In genomic region chr3:46914849-46915248, GRCh38 we compare ENCODE assay signal across 26 cellular contexts. TPM values are rescaled to one million over a fixed set of nuclear protein-coding genes. Genes with fewer than 3 reads are reported as not detected.
DNase-seq lines count a peak whose midpoint lies in the region; ATAC-seq, FAIRE-seq and TF ChIP-seq lines count a peak whose summit lies in the region.
"Had no signal": no experiment of that assay in that cellular context is flagged by ENCODE, and none has a peak within 500 bp of the region (broad histone marks: within the 10 kb centered on the region; RNA-seq: fewer than 3 reads in every experiment).

No MANE protein-coding gene starts in this region.

- H3K27ac Mint-ChIP-seq in activated naive CD4-positive, alpha-beta T cell treated with anti-CD3 and anti-CD28 coated beads, Interleukin-2, amount 50 U/mL, for 24 hours: peak overlapping the region; percentile 68
- H3K27ac Mint-ChIP-seq in activated naive CD4-positive, alpha-beta T cell treated with anti-CD3 and anti-CD28 coated beads, Interleukin-2, amount 10 ng/mL, durations not matched to agents 7 days and 5 days: no peak overlapping the region
- peak overlapping the region; percentile 56 for H3K27ac Mint-ChIP-seq in stimulated activated naive B cell treated with anti-CD40 and anti-IgM and Interleukin-4, amounts not matched to agents 10 μg/mL and 1 μg/mL and 100 μg/mL, for 72 hours

- H3K79me2 ChIP-seq in K562 (ENCODE audit: control insufficient read depth, insufficient read depth, low read length): no peaks in the 10 kb centered on the region

- CTCF ChIA-PET in activated naive CD4-positive, alpha-beta T cell treated with anti-CD3 and anti-CD28 coated beads, Interleukin-2, amount 10 ng/mL, durations not matched to agents 7 days and 5 days (lab: Charles Lee): interaction anchor here (2.5 kb wide), 1 partner anchor 8 kb away, joined by 7 read pairs; no protein-coding TSS in a partner anchor
- CTCF ChIA-PET in K562 (lab: Yijun Ruan, JAX; ENCODE audit: low intra/inter-chr PET ratio): no interaction called here

- WGBS in K562 (ENCODE audit: insufficient coverage, low coverage, missing lambda C conversion rate): 91% methylated on average over 6 of the region's 7 CpGs

- no peaks in the 10 kb centered on the region for H3K9me3 Mint-ChIP-seq in activated naive CD4-positive, alpha-beta T cell treated with anti-CD3 and anti-CD28 coated beads, Interleukin-2, amount 50 U/mL, for 24 hours
- H3K9me3 Mint-ChIP-seq in activated naive CD4-positive, alpha-beta T cell treated with anti-CD3 and anti-CD28 coated beads, Interleukin-2, amount 10 ng/mL, durations not matched to agents 7 days and 5 days: no peaks in the 10 kb centered on the region
- H3K9me3 Mint-ChIP-seq in stimulated activated naive B cell treated with anti-CD40 and anti-IgM and Interleukin-4, amounts not matched to agents 10 μg/mL and 1 μg/mL and 100 μg/mL, for 72 hours: peaks cover 5% of the 10 kb centered on the region in 2 donors

- no peaks in the 10 kb centered on the region for H4K20me1 ChIP-seq in K562 (replicated peaks; ENCODE audit: control insufficient read depth, insufficient read depth, low read length)

- DNase-seq in activated naive CD4-positive, alpha-beta T cell treated with anti-CD3 and anti-CD28 coated beads, Interleukin-2, amount 10 ng/mL, durations not matched to agents 7 days and 5 days: no peak
- DNase-seq in DMS79 treated with DMSO at 0.1 percent for 48 hours (lab: John Stamatoyannopoulos, UW): peak; percentile 14
- no peak for DNase-seq in K562 (ENCODE audit: extremely low read depth in 1 of 4, low spot score in 3 of 4)
- DNase-seq in stimulated activated naive B cell treated with anti-CD40 and anti-IgM and Interleukin-4, amounts not matched to agents 10 μg/mL and 1 μg/mL and 100 μg/mL, for 72 hours: no peak
- no peak for DNase-seq in NAMALWA (ENCODE audit: low spot score)
- DNase-seq: AML-193, C1 segment of cervical spinal cord, Calu3, DMS153, GDM1, NCI-H1105 treated with DMSO at 0.1 percent for 48 hours, NCI-H2171 treated with DMSO at 0.1 percent for 48 hours, NCI-H524 treated with DMSO at 0.1 percent for 48 hours, NCI-H82, OCI-M1 had no signal

- no peak overlapping the region for H3K27ac ChIP-seq in K562 (ENCODE audit: extremely low read depth, low read depth, low read length)
- H3K27ac ChIP-seq: KMS-11 had no signal

- no peaks in the 10 kb centered on the region for H3K27me3 ChIP-seq in K562 (ENCODE audit: control insufficient read depth in 2 of 2, insufficient read depth in 2 of 2, low read length in 2 of 2)

- no peak for FAIRE-seq in K562 (lab: Jason Lieb, UNC)
- FAIRE-seq: GM18507, H1, HTR-8/SVneo, RCC 7860 had no signal

- H3K9ac ChIP-seq in K562 (ENCODE audit: insufficient read depth in 1 of 2, low read depth in 2 of 2, low read length in 2 of 2): no peak overlapping the region
- H3K9ac ChIP-seq: KMS-11 had no signal

- no TSS peak for BruUV-seq in K562 (replicated peaks; lab: Mats Ljungman, UMichigan)

- H3K4me2 ChIP-seq in K562 (ENCODE audit: insufficient read depth, low read length): no peak overlapping the region
- H3K4me2 ChIP-seq: KMS-11 had no signal

- no peak overlapping the region for H2AFZ ChIP-seq in K562 (ENCODE audit: low read depth, low read length)

- no peak for ATAC-seq in K562
- ATAC-seq in stimulated activated naive B cell treated with anti-CD40 and anti-IgM and Interleukin-4, amounts not matched to agents 10 μg/mL and 1 μg/mL and 100 μg/mL, for 72 hours (replicated peaks): no peak
- ATAC-seq in GM21825 (IDR thresholded peaks at IDR 0.05; ENCODE audit: unreplicated experiment): no peak
- ATAC-seq: HCT116, Right ventricle myocardium inferior had no signal

- H3K9me1 ChIP-seq in K562 (ENCODE audit: control insufficient read depth, insufficient read depth, low read length): peaks cover 2% of the 10 kb centered on the region

- no peak overlapping the region for H3K4me3 ChIP-seq in K562

- H3K4me1 ChIP-seq in K562 (replicated peaks in 1 of 2; ENCODE audit: control insufficient read depth in 2 of 2, insufficient read depth in 2 of 2, low read length in 2 of 2): peaks cover 0 to 3% of the 10 kb centered on the region in 2 experiments; a peak in 3 of 5 replicates

- intact Hi-C loops in K562 (cut with micrococcal nuclease): no loop called here

- H3K4me1 Mint-ChIP-seq in activated naive CD4-positive, alpha-beta T cell treated with anti-CD3 and anti-CD28 coated beads, Interleukin-2, amount 50 U/mL, for 24 hours: peaks cover 23% of the 10 kb centered on the region
- peaks cover 10% of the 10 kb centered on the region for H3K4me1 Mint-ChIP-seq in activated naive CD4-positive, alpha-beta T cell treated with anti-CD3 and anti-CD28 coated beads, Interleukin-2, amount 10 ng/mL, durations not matched to agents 7 days and 5 days
- H3K4me1 Mint-ChIP-seq in stimulated activated naive B cell treated with anti-CD40 and anti-IgM and Interleukin-4, amounts not matched to agents 10 μg/mL and 1 μg/mL and 100 μg/mL, for 72 hours: peaks cover 5 to 20% of the 10 kb centered on the region in 2 donors

- H3K4me3 Mint-ChIP-seq in activated naive CD4-positive, alpha-beta T cell treated with anti-CD3 and anti-CD28 coated beads, Interleukin-2, amount 50 U/mL, for 24 hours: no peak overlapping the region
- no peak overlapping the region for H3K4me3 Mint-ChIP-seq in activated naive CD4-positive, alpha-beta T cell treated with anti-CD3 and anti-CD28 coated beads, Interleukin-2, amount 10 ng/mL, durations not matched to agents 7 days and 5 days
- no peak overlapping the region for H3K4me3 Mint-ChIP-seq in stimulated activated naive B cell treated with anti-CD40 and anti-IgM and Interleukin-4, amounts not matched to agents 10 μg/mL and 1 μg/mL and 100 μg/mL, for 72 hours
- H3K4me3 Mint-ChIP-seq: CD8-positive, alpha-beta memory T cell had no signal

- TF ChIP-seq CTCF in K562 (IDR thresholded peaks at IDR 0.05 in 2 of 3, conservative IDR thresholded peaks at IDR 0.05 in 1 of 3; ENCODE audit: insufficient read depth in 2 of 3, low read depth in 1 of 3, low read length in 3 of 3): no peak

- in situ Hi-C loops in K562 (cut with MboI): no loop called here

- no peak for TF ChIP-seq RAD21 in K562 (CRISPR knock-in tag; conservative IDR thresholded peaks at IDR 0.05 in 1 of 2, IDR thresholded peaks at IDR 0.05 in 1 of 2)

- no peak for TF ChIP-seq POLR2A in K562 (conservative IDR thresholded peaks at IDR 0.05)

- peaks cover 36% of the 10 kb centered on the region for H3K36me3 ChIP-seq in K562 (ENCODE audit: control insufficient read depth, insufficient read depth, low read length)

- POLR2A ChIA-PET in K562 (lab: Yijun Ruan, JAX): interaction anchor here (0.6 to 1.1 kb wide), 2 partner anchors 10 to 21 kb away, joined by 3 read pairs; no protein-coding TSS in a partner anchor

- no peaks in the 10 kb centered on the region for H3K9me3 ChIP-seq in K562 (replicated peaks; ENCODE audit: control insufficient read depth, insufficient read depth, low read depth, low read length)

- peaks cover 26% of the 10 kb centered on the region for H3K36me3 Mint-ChIP-seq in activated naive CD4-positive, alpha-beta T cell treated with anti-CD3 and anti-CD28 coated beads, Interleukin-2, amount 50 U/mL, for 24 hours
- peaks cover 22% of the 10 kb centered on the region for H3K36me3 Mint-ChIP-seq in activated naive CD4-positive, alpha-beta T cell treated with anti-CD3 and anti-CD28 coated beads, Interleukin-2, amount 10 ng/mL, durations not matched to agents 7 days and 5 days
- H3K36me3 Mint-ChIP-seq in stimulated activated naive B cell treated with anti-CD40 and anti-IgM and Interleukin-4, amounts not matched to agents 10 μg/mL and 1 μg/mL and 100 μg/mL, for 72 hours: peaks cover 34 to 55% of the 10 kb centered on the region in 2 donors

- H3K27me3 Mint-ChIP-seq in activated naive CD4-positive, alpha-beta T cell treated with anti-CD3 and anti-CD28 coated beads, Interleukin-2, amount 50 U/mL, for 24 hours: no peaks in the 10 kb centered on the region
- no peaks in the 10 kb centered on the region for H3K27me3 Mint-ChIP-seq in activated naive CD4-positive, alpha-beta T cell treated with anti-CD3 and anti-CD28 coated beads, Interleukin-2, amount 10 ng/mL, durations not matched to agents 7 days and 5 days
- no peaks in the 10 kb centered on the region for H3K27me3 Mint-ChIP-seq in stimulated activated naive B cell treated with anti-CD40 and anti-IgM and Interleukin-4, amounts not matched to agents 10 μg/mL and 1 μg/mL and 100 μg/mL, for 72 hours
- H3K27me3 Mint-ChIP-seq: CD8-positive, alpha-beta memory T cell had no signal

- no peak for TF ChIP-seq EP300 in K562 (IDR thresholded peaks at IDR 0.05; ENCODE audit: low read length)

RNA-seq across cellular contexts. Expression of gene PTH1R, which starts 37.3 kb away (rescaled TPM):
- not detected in 2 replicates for total RNA-seq in K562 (2011; cell fraction: chromatin; rRNA removed; ENCODE audit: low replicate concordance)
- total RNA-seq in K562 (2011; cell fraction: nucleolus; rRNA removed): not detected in 2 replicates
- not detected in 2 replicates for total RNA-seq in K562 (2011; cell fraction: nucleoplasm; rRNA removed)
- not detected in 2 replicates for total RNA-seq in K562 (2014; rRNA removed)
- total RNA-seq in K562 (2014; rRNA removed; fragmentation: Illumina TruSeq; extraction: Trizol): not detected in 2 replicates
- total RNA-seq in K562 (2015; rRNA removed; fragmentation: Illumina TruSeq; extraction: Trizol): not detected in 2 replicates
- total RNA-seq in K562 (2021): not detected in 2 replicates
- not detected in 2 replicates for polyA plus RNA-seq in K562 (2011; rRNA removed)
- not detected in 2 replicates for polyA plus RNA-seq in K562 (2011; cell fraction: cytosol; rRNA removed)
- not detected in 2 replicates for polyA plus RNA-seq in K562 (2011; cell fraction: nucleus; rRNA removed)
- polyA plus RNA-seq in K562 (2012): not detected in 2 replicates
- not detected in 2 replicates for polyA plus RNA-seq in K562 (2014; fragmentation: Illumina TruSeq; extraction: Trizol)
- not detected for polyA plus RNA-seq in K562 (2014; fragmentation: Nextera tagmentation; extraction: Ambion mirVana)
- polyA plus RNA-seq in K562 (2014; rRNA removed): not detected in 2 replicates
- not detected in 2 replicates for polyA minus RNA-seq in K562 (2011; rRNA and poly(A)+ RNA removed)
- polyA minus RNA-seq in K562 (2011; cell fraction: cytosol; rRNA and poly(A)+ RNA removed): not detected in 2 replicates
- polyA minus RNA-seq in K562 (2011; cell fraction: nucleus; rRNA and poly(A)+ RNA removed): not detected in 2 replicates
- total RNA-seq: Calu3; CD8-positive, alpha-beta memory T cell had no signal
- polyA plus RNA-seq: CD8-positive, alpha-beta memory T cell had no signal

RNA-seq across cellular contexts. Expression of gene MYL3, which starts 51.6 kb away (rescaled TPM):
- total RNA-seq in K562 (2011; cell fraction: chromatin; rRNA removed; ENCODE audit: low replicate concordance): not detected in 2 replicates
- total RNA-seq in K562 (2011; cell fraction: nucleolus; rRNA removed): not detected in 2 replicates
- not detected in 2 replicates for total RNA-seq in K562 (2011; cell fraction: nucleoplasm; rRNA removed)
- total RNA-seq in K562 (2014; rRNA removed) (0.14 TPM in 1 of 2 replicates, not detected in the other), K562 (2014; rRNA removed; fragmentation: Illumina TruSeq; extraction: Trizol) (not detected in 2 replicates), K562 (2015; rRNA removed; fragmentation: Illumina TruSeq; extraction: Trizol) (not detected in 2 replicates), K562 (2021) (not detected in 2 replicates)
- polyA plus RNA-seq in K562 (2011; rRNA removed) (not detected in 2 replicates), K562 (2014; fragmentation: Illumina TruSeq; extraction: Trizol) (not detected in 2 replicates), K562 (2014; fragmentation: Nextera tagmentation; extraction: Ambion mirVana) (under 1 TPM in 1 of 2 experiments, not detected in 1; 0.45 TPM), K562 (2014; rRNA removed) (not detected in 2 replicates)
- polyA plus RNA-seq in K562 (2011; cell fraction: cytosol; rRNA removed): not detected in 2 replicates
- not detected in 2 replicates for polyA plus RNA-seq in K562 (2011; cell fraction: nucleus; rRNA removed)
- polyA plus RNA-seq in K562 (2012): not detected in 2 replicates
- not detected in 2 replicates for polyA minus RNA-seq in K562 (2011; rRNA and poly(A)+ RNA removed)
- not detected in 2 replicates for polyA minus RNA-seq in K562 (2011; cell fraction: cytosol; rRNA and poly(A)+ RNA removed)
- polyA minus RNA-seq in K562 (2011; cell fraction: nucleus; rRNA and poly(A)+ RNA removed): not detected in 2 replicates
- total RNA-seq: Calu3; CD8-positive, alpha-beta memory T cell; H1 had no signal
- polyA plus RNA-seq: AG04450; CD8-positive, alpha-beta memory T cell had no signal
